In the genomic region with DNA sequence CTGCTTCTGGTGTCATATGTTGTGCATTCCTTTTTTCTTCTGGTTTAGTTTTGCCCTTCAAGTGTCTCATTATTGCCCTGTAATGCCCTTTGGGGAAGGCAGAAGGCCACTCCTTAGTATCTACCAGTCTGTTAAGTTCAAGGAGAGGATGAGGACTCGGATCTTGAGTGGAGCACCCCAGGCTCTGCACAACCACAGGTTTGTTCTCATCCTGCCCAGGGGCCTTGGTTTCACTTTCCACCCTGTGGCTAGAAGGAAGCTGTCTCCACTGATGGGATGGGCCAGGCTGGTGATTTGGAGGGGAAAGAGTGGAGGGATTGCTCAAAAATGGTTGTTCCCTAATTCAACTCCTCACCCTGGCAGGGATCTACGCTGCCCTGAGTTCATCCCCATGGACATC, we compare ENCODE assay signal across 26 cellular contexts. TPM values are rescaled to one million over a fixed set of nuclear protein-coding genes. Genes with fewer than 3 reads are reported as not detected.
A peak's percentile ranks its signal among the peaks of the same experiment; 100 is the strongest.
DNase-seq lines count a peak whose midpoint lies in the region; ATAC-seq and TF ChIP-seq lines count a peak whose summit lies in the region.
"Had no signal": no experiment of that assay in that cellular context is flagged by ENCODE, and none has a peak within 500 bp of the region (broad histone marks: within the 10 kb centered on the region; RNA-seq: fewer than 3 reads in every experiment).

No MANE protein-coding gene starts in this region.

- H3K4me1 Mint-ChIP-seq in activated CD4-positive, alpha-beta memory T cell treated with anti-CD3 and anti-CD28 coated beads, Interleukin-2, amount 10 ng/mL, durations not matched to agents 7 days and 5 days: peaks cover 4% of the 10 kb centered on the region
- no peaks in the 10 kb centered on the region for H3K4me1 Mint-ChIP-seq in activated CD4-positive, alpha-beta memory T cell treated with anti-CD3 and anti-CD28 coated beads for 36 hours (ENCODE audit: low read depth)
- H3K4me1 Mint-ChIP-seq in chondrocyte (ENCODE audit: low read depth): no peaks in the 10 kb centered on the region
- H3K4me1 Mint-ChIP-seq: CD4-positive, alpha-beta memory T cell had no signal

- no peak for TF ChIP-seq RAD21 in IMR-90 (IDR thresholded peaks at IDR 0.05; ENCODE audit: low read length)

- in situ Hi-C loops in IMR-90 (cut with MboI; ENCODE audit: low sequenced_read_pairs): no loop called here

- H2AFZ ChIP-seq in IMR-90 (replicated peaks; ENCODE audit: low read length, poor library complexity) (peak overlapping the region; percentile 36), PC-9 (no peak overlapping the region), osteoblast (ENCODE audit: low read length) (peak overlapping the region; percentile 11)

- H3K79me1 ChIP-seq in IMR-90 (ENCODE audit: low read depth in 1 of 2, low read length in 2 of 2): no peaks in the 10 kb centered on the region

- H3F3A ChIP-seq in PC-9 (ENCODE audit: insufficient read depth, low read depth): no peaks in the 10 kb centered on the region

- H3K4ac ChIP-seq in IMR-90 (ENCODE audit: low read depth, low read length): no peak overlapping the region

- no peaks in the 10 kb centered on the region for H3K9me2 ChIP-seq in PC-9 (ENCODE audit: insufficient read depth)

- H3K4me3 Mint-ChIP-seq in activated CD4-positive, alpha-beta memory T cell treated with anti-CD3 and anti-CD28 coated beads, Interleukin-2, amount 10 ng/mL, durations not matched to agents 7 days and 5 days: no peak overlapping the region
- H3K4me3 Mint-ChIP-seq in activated CD4-positive, alpha-beta memory T cell treated with anti-CD3 and anti-CD28 coated beads for 36 hours: no peak overlapping the region
- no peak overlapping the region for H3K4me3 Mint-ChIP-seq in chondrocyte (ENCODE audit: unreplicated experiment)
- H3K4me3 Mint-ChIP-seq: CD4-positive, alpha-beta memory T cell; H9 had no signal

- H3K27me3 ChIP-seq in IMR-90 (ENCODE audit: control insufficient read depth, insufficient read depth, low read length): peaks cover 4% of the 10 kb centered on the region
- no peaks in the 10 kb centered on the region for H3K27me3 ChIP-seq in PC-9 (ENCODE audit: insufficient read depth, low read depth)
- H3K27me3 ChIP-seq in osteoblast (ENCODE audit: insufficient read depth, low read length): peaks cover 10% of the 10 kb centered on the region
- H3K27me3 ChIP-seq: BLaER1 treated with 17β-estradiol and CSF1 and Interleukin-3, amounts not matched to agents 10 nM and 100 nM had no signal

- H3K4me1 ChIP-seq in IMR-90 (ENCODE audit: control insufficient read depth, insufficient read depth, low read length) (peaks cover 3% of the 10 kb centered on the region; the same call in 1 of the 2 replicates), PC-9 (replicated peaks; ENCODE audit: insufficient read depth) (no peaks in the 10 kb centered on the region), osteoblast (ENCODE audit: insufficient read depth, low read length) (no peaks in the 10 kb centered on the region)
- H3K4me1 ChIP-seq: Caco-2 had no signal

- no peak overlapping the region for H2BK20ac ChIP-seq in IMR-90 (ENCODE audit: low read depth, low read length)

- no peak overlapping the region for H3K14ac ChIP-seq in IMR-90 (replicated peaks; ENCODE audit: low read depth, low read length)

- no peaks in the 10 kb centered on the region for H3K9me3 Mint-ChIP-seq in activated CD4-positive, alpha-beta memory T cell treated with anti-CD3 and anti-CD28 coated beads, Interleukin-2, amount 10 ng/mL, durations not matched to agents 7 days and 5 days
- H3K9me3 Mint-ChIP-seq in activated CD4-positive, alpha-beta memory T cell treated with anti-CD3 and anti-CD28 coated beads for 36 hours: no peaks in the 10 kb centered on the region
- H3K9me3 Mint-ChIP-seq in chondrocyte (ENCODE audit: low read depth): peaks cover 6% of the 10 kb centered on the region

- H2BK5ac ChIP-seq in IMR-90 (ENCODE audit: low read depth, low read length, poor library complexity, severe bottlenecking): no peak overlapping the region

- H3K23ac ChIP-seq in IMR-90 (ENCODE audit: low read depth, low read length): no peak overlapping the region

- H3K56ac ChIP-seq in IMR-90 (ENCODE audit: extremely low read depth, insufficient read depth, low read length): no peak overlapping the region

- H3K9ac ChIP-seq in IMR-90 (ENCODE audit: low read depth, low read length): no peak overlapping the region
- H3K9ac ChIP-seq: BLaER1 treated with 17β-estradiol and CSF1 and Interleukin-3, amounts not matched to agents 10 nM and 100 nM had no signal

- H3K4me3 ChIP-seq in IMR-90 (ENCODE audit: insufficient read depth, low read depth, low read length) (no peak overlapping the region), PC-9 (no peak overlapping the region), osteoblast (ENCODE audit: insufficient read depth, low read length) (no peak overlapping the region)
- H3K4me3 ChIP-seq: BLaER1 treated with 17β-estradiol and CSF1 and Interleukin-3, amounts not matched to agents 10 nM and 100 nM; K562 had no signal

- no peak overlapping the region for H4K91ac ChIP-seq in IMR-90 (ENCODE audit: insufficient read depth, low read depth, low read length)

- POLR2A ChIA-PET in activated CD4-positive, alpha-beta memory T cell treated with anti-CD3 and anti-CD28 coated beads, Interleukin-2, amount 10 ng/mL, durations not matched to agents 7 days and 5 days (lab: Charles Lee): no interaction called here
- POLR2A ChIA-PET in activated CD4-positive, alpha-beta memory T cell treated with anti-CD3 and anti-CD28 coated beads for 36 hours (lab: Charles Lee): no interaction called here
- POLR2A ChIA-PET in IMR-90 (lab: Charles Lee; ENCODE audit: unreplicated experiment) (no interaction called here), PC-9 (lab: Charles Lee; ENCODE audit: unreplicated experiment) (no interaction called here)

- H4K20me1 ChIP-seq in IMR-90 (ENCODE audit: insufficient read depth, low read length) (no peaks in the 10 kb centered on the region), PC-9 (ENCODE audit: insufficient read depth) (no peaks in the 10 kb centered on the region), osteoblast (ENCODE audit: insufficient read depth, low read length) (no peaks in the 10 kb centered on the region)
- H4K20me1 ChIP-seq: BLaER1 treated with 17β-estradiol and CSF1 and Interleukin-3, amounts not matched to agents 10 nM and 100 nM had no signal

- H3K36me3 ChIP-seq in IMR-90 (ENCODE audit: control insufficient read depth, insufficient read depth, low read length): no peaks in the 10 kb centered on the region
- H3K36me3 ChIP-seq in PC-9 (ENCODE audit: low read depth): no peaks in the 10 kb centered on the region
- no peaks in the 10 kb centered on the region for H3K36me3 ChIP-seq in osteoblast (ENCODE audit: insufficient read depth, low read length)
- H3K36me3 ChIP-seq: BLaER1 treated with 17β-estradiol and CSF1 and Interleukin-3, amounts not matched to agents 10 nM and 100 nM had no signal

- H3K27ac Mint-ChIP-seq in activated CD4-positive, alpha-beta memory T cell treated with anti-CD3 and anti-CD28 coated beads, Interleukin-2, amount 10 ng/mL, durations not matched to agents 7 days and 5 days: no peak overlapping the region
- H3K27ac Mint-ChIP-seq in activated CD4-positive, alpha-beta memory T cell treated with anti-CD3 and anti-CD28 coated beads for 36 hours: no peak overlapping the region
- no peak overlapping the region for H3K27ac Mint-ChIP-seq in chondrocyte (ENCODE audit: unreplicated experiment)
- H3K27ac Mint-ChIP-seq: CD4-positive, alpha-beta memory T cell had no signal

- intact Hi-C loops in activated CD4-positive, alpha-beta memory T cell treated with anti-CD3 and anti-CD28 coated beads for 36 hours (cut with micrococcal nuclease): no loop called here
- intact Hi-C loops in IMR-90 (cut with micrococcal nuclease): no loop called here
- intact Hi-C loops in PC-9 (cut with micrococcal nuclease; ENCODE audit: unreplicated experiment): no loop called here

- CTCF ChIA-PET in activated CD4-positive, alpha-beta memory T cell treated with anti-CD3 and anti-CD28 coated beads, Interleukin-2, amount 10 ng/mL, durations not matched to agents 7 days and 5 days (lab: Charles Lee): no interaction called here
- CTCF ChIA-PET in activated CD4-positive, alpha-beta memory T cell treated with anti-CD3 and anti-CD28 coated beads for 36 hours (lab: Charles Lee): no interaction called here
- CTCF ChIA-PET in IMR-90 (lab: Yijun Ruan, JAX): interaction anchor here (0.6 kb wide), 1 partner anchor 151 kb away, joined by 3 read pairs; no protein-coding TSS in a partner anchor
- CTCF ChIA-PET in PC-9 (lab: Charles Lee): no interaction called here

- H3K4me2 ChIP-seq in IMR-90 (ENCODE audit: low read depth, low read length): peak overlapping the region; percentile 47
- 0 out of 2 replicates have a peak overlapping the region, but pooled peaks have one; percentile 3 for H3K4me2 ChIP-seq in PC-9
- peak overlapping the region; percentile 37 for H3K4me2 ChIP-seq in osteoblast (ENCODE audit: insufficient read depth, low read length)
- H3K4me2 ChIP-seq: BLaER1 treated with 17β-estradiol and CSF1 and Interleukin-3, amounts not matched to agents 10 nM and 100 nM had no signal

- ATAC-seq in IMR-90 (ENCODE audit: low read depth): no peak; the same call in 1 of the 2 replicates
- ATAC-seq: K562, Right ventricle myocardium inferior had no signal

- H3K18ac ChIP-seq in IMR-90 (ENCODE audit: low read depth, low read length): no peak overlapping the region

- dilution Hi-C loops in IMR-90 (cut with HindIII; ENCODE audit: low sequenced_read_pairs, unreplicated experiment): no loop called here

- no peak overlapping the region for H2BK120ac ChIP-seq in IMR-90 (ENCODE audit: low read depth, low read length)

- BruUV-seq in IMR-90 (replicated peaks; lab: Mats Ljungman, UMichigan) (no TSS peak), PC-9 (replicated peaks; lab: Mats Ljungman, UMichigan) (no TSS peak)

- H3K9me3 ChIP-seq in IMR-90 (ENCODE audit: control insufficient read depth, insufficient read depth, low read length) (0 out of 2 replicates have a peak, but pooled peaks cover 2% of the 10 kb centered on the region), PC-9 (ENCODE audit: insufficient read depth, low read depth) (no peaks in the 10 kb centered on the region), osteoblast (ENCODE audit: low read depth, low read length) (no peaks in the 10 kb centered on the region)
- H3K9me3 ChIP-seq: Caco-2 had no signal

- H3K79me2 ChIP-seq in PC-9 (ENCODE audit: low read depth): no peaks in the 10 kb centered on the region
- no peaks in the 10 kb centered on the region for H3K79me2 ChIP-seq in osteoblast (ENCODE audit: insufficient read depth, low read length)

- TF ChIP-seq POLR2A in IMR-90 (IDR thresholded peaks at IDR 0.05; ENCODE audit: low read depth, low read length): no peak

- H2AK5ac ChIP-seq in IMR-90 (ENCODE audit: low read depth, low read length): no peak overlapping the region

- DNase-seq in activated CD4-positive, alpha-beta memory T cell treated with anti-CD3 and anti-CD28 coated beads, Interleukin-2, amount 10 ng/mL, durations not matched to agents 7 days and 5 days: peak; percentile 20
- no peak for DNase-seq in activated CD4-positive, alpha-beta memory T cell treated with anti-CD3 and anti-CD28 coated beads for 36 hours
- no peak for DNase-seq in IMR-90
- no peak for DNase-seq in PC-9
- DNase-seq in osteoblast (ENCODE audit: insufficient read length, low spot score, missing footprints): no peak
- no peak for DNase-seq in SIG-M5 treated with dmso at 0.1 percent for 504 hours (lab: John Stamatoyannopoulos, UW; ENCODE audit: unreplicated experiment)
- DNase-seq in chondrocyte (ENCODE audit: low spot score): no peak
- no peak for DNase-seq in LoVo (ENCODE audit: low spot score)
- DNase-seq: ACHN; Caco-2; CD4-positive, alpha-beta memory T cell; DMS 273 treated with DMSO at 0.1 percent for 48 hours; H9; NCI-H1105; NCI-H146; NCI-H2029; NCI-H345; NCI-H524; NCI-H774 had no signal

- WGBS in IMR-90 (ENCODE audit: extremely low coverage in 2 of 2, insufficient read length in 1 of 2), 2 experiments: no CpG with 5 or more reads among the region's 2 CpGs

- no peak for TF ChIP-seq CTCF in IMR-90 (conservative IDR thresholded peaks at IDR 0.05; ENCODE audit: low read depth, low read length)
- TF ChIP-seq CTCF in PC-9 (conservative IDR thresholded peaks at IDR 0.05): no peak
- TF ChIP-seq CTCF in osteoblast (IDR thresholded peaks at IDR 0.05; ENCODE audit: extremely low read depth, low read depth, low read length): no peak
- no peak for TF ChIP-seq CTCF in chondrocyte (IDR thresholded peaks at IDR 0.05)

- no peaks in the 10 kb centered on the region for H3K36me3 Mint-ChIP-seq in activated CD4-positive, alpha-beta memory T cell treated with anti-CD3 and anti-CD28 coated beads, Interleukin-2, amount 10 ng/mL, durations not matched to agents 7 days and 5 days (ENCODE audit: low read depth)
- no peaks in the 10 kb centered on the region for H3K36me3 Mint-ChIP-seq in activated CD4-positive, alpha-beta memory T cell treated with anti-CD3 and anti-CD28 coated beads for 36 hours
- H3K36me3 Mint-ChIP-seq in chondrocyte (ENCODE audit: low read depth): peaks cover 2% of the 10 kb centered on the region
- H3K36me3 Mint-ChIP-seq: CD4-positive, alpha-beta memory T cell had no signal

- no peak overlapping the region for H2AK9ac ChIP-seq in IMR-90 (replicated peaks; ENCODE audit: low read depth, low read length, poor library complexity)

- H2BK15ac ChIP-seq in IMR-90 (ENCODE audit: low read depth, low read length): no peak overlapping the region

- H4K8ac ChIP-seq in IMR-90 (ENCODE audit: low read depth in 2 of 2, low read length in 2 of 2): no peak overlapping the region

- no peaks in the 10 kb centered on the region; the same call in 1 of the 2 replicates for H3K9me1 ChIP-seq in IMR-90 (ENCODE audit: insufficient read depth, low read length)

- H3K27me3 Mint-ChIP-seq in activated CD4-positive, alpha-beta memory T cell treated with anti-CD3 and anti-CD28 coated beads, Interleukin-2, amount 10 ng/mL, durations not matched to agents 7 days and 5 days: peaks cover 23% of the 10 kb centered on the region
- H3K27me3 Mint-ChIP-seq in activated CD4-positive, alpha-beta memory T cell treated with anti-CD3 and anti-CD28 coated beads for 36 hours: peaks cover 7% of the 10 kb centered on the region
- H3K27me3 Mint-ChIP-seq in chondrocyte (ENCODE audit: low read depth): peaks cover 44% of the 10 kb centered on the region

- H4K5ac ChIP-seq in IMR-90 (ENCODE audit: low read depth, low read length): no peak overlapping the region

- H3K27ac ChIP-seq in IMR-90 (ENCODE audit: insufficient read depth, low read length): no peak overlapping the region
- no peak overlapping the region for H3K27ac ChIP-seq in PC-9
- H3K27ac ChIP-seq in osteoblast (ENCODE audit: low read depth, low read length): no peak overlapping the region
- H3K27ac ChIP-seq: 22Rv1; BLaER1 treated with 17β-estradiol and CSF1 and Interleukin-3, amounts not matched to agents 10 nM and 100 nM had no signal

RNA-seq across cellular contexts. Expression of gene RAB11FIP5, which starts 30.2 kb away (rescaled TPM):
- 10 to 100 TPM; 22.6 to 24.0 TPM for total RNA-seq in activated CD4-positive, alpha-beta memory T cell treated with anti-CD3 and anti-CD28 coated beads, Interleukin-2, amount 10 ng/mL, durations not matched to agents 7 days and 5 days
- total RNA-seq in activated CD4-positive, alpha-beta memory T cell treated with anti-CD3 and anti-CD28 coated beads for 36 hours: 10 to 100 TPM; 11.1 to 11.2 TPM
- total RNA-seq in IMR-90 (2012; rRNA removed): 21.4 and 21.5 TPM in 2 replicates
- polyA plus RNA-seq in IMR-90 (2012; rRNA removed): 34.5 and 36.0 TPM in 2 replicates
- 28.4 and 35.6 TPM in 2 replicates for polyA plus RNA-seq in IMR-90 (2012; cell fraction: cytosol; rRNA removed)
- polyA plus RNA-seq in IMR-90 (2012; cell fraction: nucleus; rRNA removed; ENCODE audit: low replicate concordance): 30.1 and 35.6 TPM in 2 replicates
- total RNA-seq in PC-9 (2021): 24.4 and 25.0 TPM in 2 replicates
- 53.9 and 59.0 TPM in 2 replicates for total RNA-seq in osteoblast
- 39.8 to 54.7 TPM (median 53.1 TPM) in 3 replicates for total RNA-seq in chondrocyte

RNA-seq across cellular contexts. Expression of gene NOTO, which starts 59.4 kb away (rescaled TPM):
- total RNA-seq in activated CD4-positive, alpha-beta memory T cell treated with anti-CD3 and anti-CD28 coated beads, Interleukin-2, amount 10 ng/mL, durations not matched to agents 7 days and 5 days: not detected
- total RNA-seq in activated CD4-positive, alpha-beta memory T cell treated with anti-CD3 and anti-CD28 coated beads for 36 hours: not detected
- total RNA-seq in IMR-90 (2012; rRNA removed): not detected in 2 replicates
- polyA plus RNA-seq in IMR-90 (2012; rRNA removed): not detected in 2 replicates
- not detected in 2 replicates for polyA plus RNA-seq in IMR-90 (2012; cell fraction: cytosol; rRNA removed)
- not detected in 2 replicates for polyA plus RNA-seq in IMR-90 (2012; cell fraction: nucleus; rRNA removed; ENCODE audit: low replicate concordance)
- not detected in 2 replicates for total RNA-seq in PC-9 (2021)
- not detected in 2 replicates for total RNA-seq in osteoblast
- not detected in 3 replicates for total RNA-seq in chondrocyte
- total RNA-seq: Caco-2; CD4-positive, alpha-beta memory T cell; G401; K562; LHCN-M2; Right ventricle myocardium inferior; SK-MEL-5 had no signal
- polyA plus RNA-seq: CD4-positive, alpha-beta memory T cell; K562 had no signal
